12 cellular contexts compared by ENCODE assay signal in the genomic region with DNA sequence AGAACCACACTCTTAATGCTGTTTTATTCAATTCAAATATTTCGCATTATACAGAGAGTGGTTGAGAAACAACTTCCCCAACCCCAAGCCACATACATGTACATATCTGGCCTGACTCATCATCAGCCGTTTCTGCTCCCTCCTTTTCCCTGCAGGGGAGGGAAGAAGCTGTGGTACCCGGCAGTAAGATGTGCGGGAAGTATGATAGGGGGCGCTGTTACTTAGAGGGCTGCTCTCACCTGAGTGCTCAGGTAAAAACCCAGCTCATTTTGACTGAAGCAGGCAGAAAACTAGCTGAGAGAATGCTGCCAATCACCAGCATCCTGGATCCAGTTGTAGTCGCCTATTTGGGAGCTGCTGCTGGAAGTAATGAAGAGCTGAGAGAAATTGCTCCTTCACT.
A peak's percentile ranks its signal among the peaks of the same experiment; 100 is the strongest.
DNase-seq lines count a peak whose midpoint lies in the region; TF ChIP-seq lines count a peak whose summit lies in the region.
"Had no signal": no experiment of that assay in that cellular context is flagged by ENCODE, and none has a peak within 500 bp of the region (broad histone marks: within the 10 kb centered on the region; RNA-seq: fewer than 3 reads in every experiment).

No MANE protein-coding gene starts in this region.

- CTCF ChIA-PET in Calu3 (lab: Charles Lee) = no interaction called here

- intact Hi-C loops in Calu3 (cut with micrococcal nuclease; ENCODE audit: unreplicated experiment) = no loop called here

- BruUV-seq in Calu3 (replicated peaks; lab: Mats Ljungman, UMichigan) = no TSS peak

- H3K4me1 Mint-ChIP-seq in Calu3 (ENCODE audit: low read depth, unreplicated experiment) = no peaks in the 10 kb centered on the region
- H3K4me1 Mint-ChIP-seq in activated T-cell treated with anti-CD3 and anti-CD28 coated beads, Interleukin-2, amount 50 U/mL, for 24 hours (ENCODE audit: low read depth) = no peaks in the 10 kb centered on the region

- no peak overlapping the region for H3K4me3 Mint-ChIP-seq in Calu3 (ENCODE audit: low read depth, unreplicated experiment)
- H3K4me3 Mint-ChIP-seq in activated T-cell treated with anti-CD3 and anti-CD28 coated beads, Interleukin-2, amount 50 U/mL, for 24 hours = no peak overlapping the region
- H3K4me3 Mint-ChIP-seq: activated naive CD8-positive, alpha-beta T cell had no signal

- DNase-seq in COLO668 (lab: John Stamatoyannopoulos, UW; ENCODE audit: unreplicated experiment) (peak; percentile 30), NCI-H146 treated with DMSO at 0.1 percent for 48 hours (lab: John Stamatoyannopoulos, UW; ENCODE audit: unreplicated experiment) (peak; percentile 38), epithelial cell of esophagus (ENCODE audit: low read depth) (peak; percentile 46), Calu3 (no peak), superior temporal gyrus (ENCODE audit: extremely low spot score) (no peak)
- DNase-seq in activated T-cell treated with anti-CD3 and anti-CD28 coated beads, Interleukin-2, amount 50 U/mL, for 24 hours = no peak
- no peak for DNase-seq in stimulated activated naive CD4-positive, alpha-beta T cell (lab: John Stamatoyannopoulos, UW)
- DNase-seq: cortex of kidney; stimulated activated CD4-positive, alpha-beta T cell treated with anti-CD3 and anti-CD28 coated beads, Interleukin-1b, Interleukin-23, amount 100 ng/mL, for 48 hours had no signal

- H3K36me3 Mint-ChIP-seq in Calu3 (ENCODE audit: insufficient read depth, unreplicated experiment) = no peaks in the 10 kb centered on the region
- H3K36me3 Mint-ChIP-seq in activated T-cell treated with anti-CD3 and anti-CD28 coated beads, Interleukin-2, amount 50 U/mL, for 24 hours (ENCODE audit: low read depth) = no peaks in the 10 kb centered on the region
- H3K36me3 Mint-ChIP-seq: activated naive CD8-positive, alpha-beta T cell had no signal

- H3K4me3 ChIP-seq in epithelial cell of esophagus (ENCODE audit: low read length) = no peak overlapping the region
- H3K4me3 ChIP-seq: HAP-1 had no signal

- no peak overlapping the region for H3K27ac Mint-ChIP-seq in Calu3 (ENCODE audit: unreplicated experiment)
- no peak overlapping the region for H3K27ac Mint-ChIP-seq in activated T-cell treated with anti-CD3 and anti-CD28 coated beads, Interleukin-2, amount 50 U/mL, for 24 hours
- H3K27ac Mint-ChIP-seq: activated naive CD8-positive, alpha-beta T cell had no signal

- H3K9me3 Mint-ChIP-seq in Calu3 (ENCODE audit: low read depth, unreplicated experiment) = peaks cover 8% of the 10 kb centered on the region
- peaks cover 2% of the 10 kb centered on the region for H3K9me3 Mint-ChIP-seq in activated T-cell treated with anti-CD3 and anti-CD28 coated beads, Interleukin-2, amount 50 U/mL, for 24 hours

- no peaks in the 10 kb centered on the region for H3K27me3 Mint-ChIP-seq in Calu3 (ENCODE audit: unreplicated experiment)
- H3K27me3 Mint-ChIP-seq in activated T-cell treated with anti-CD3 and anti-CD28 coated beads, Interleukin-2, amount 50 U/mL, for 24 hours = no peaks in the 10 kb centered on the region

- peak; percentile 31 for TF ChIP-seq CTCF in GM12873 (IDR thresholded peaks at IDR 0.05; ENCODE audit: insufficient read depth, low read depth, low read length, missing control alignments)
- TF ChIP-seq CTCF in epithelial cell of esophagus (IDR thresholded peaks at IDR 0.05; ENCODE audit: insufficient read depth, low read depth, low read length, missing control alignments) = no peak
- no peak for TF ChIP-seq CTCF in Calu3 (IDR thresholded peaks at IDR 0.05; ENCODE audit: unreplicated experiment)

Comparison
In these comparisons a context has a peak if more than half of its experiments do, and no peak if none do; other contexts are left out.
1. DNase-seq: peak in COLO668 (single experiment), NCI-H146 treated with DMSO at 0.1 percent for 48 hours (single experiment) and epithelial cell of esophagus (single experiment); none in Calu3 (single experiment), activated T-cell treated with anti-CD3 and anti-CD28 coated beads, Interleukin-2, amount 50 U/mL, for 24 hours (single experiment), superior temporal gyrus (single experiment) and stimulated activated naive CD4-positive, alpha-beta T cell (0 of 6).